ENCODE assay signal across 21 cellular contexts in genomic region chr12:13028825-13029570, GRCh38.
"Had no signal": no experiment of that assay in that cellular context is flagged by ENCODE, and none has a peak within 500 bp of the region (broad histone marks: within the 10 kb centered on the region; RNA-seq: fewer than 3 reads in every experiment).

No MANE protein-coding gene starts in this region.

- DNase-seq: activated CD4-positive, alpha-beta T cell treated with anti-CD3 and anti-CD28 coated beads for 1 hour; activated CD4-positive, alpha-beta T cell treated with anti-CD3 and anti-CD28 coated beads, Interleukin-2, amount 50 U/mL, for 1 hour; activated CD8-positive, alpha-beta T cell treated with anti-CD3 and anti-CD28 coated beads, Interleukin-2, amount 10 ng/mL, durations not matched to agents 7 days and 5 days; activated gamma-delta T cell treated with Interleukin-2 at 50 U/mL for 16 hours; anterior cingulate cortex; body of pancreas; cortex of kidney; foreskin fibroblast; left cardiac atrium; mesenchymal stem cell; mucosa of descending colon; naive B cell; sigmoid colon; stimulated activated CD4-positive, alpha-beta T cell treated with anti-CD3 and anti-CD28 coated beads, Interleukin-2, amount 100 ng/mL, for 48 hours; stimulated activated CD8-positive, alpha-beta memory T cell treated with anti-CD3 and anti-CD28 coated beads, Interleukin-4, amount 100 ng/mL, for 48 hours; stimulated activated naive CD4-positive, alpha-beta T cell; upper lobe of left lung had no signal

- H3K27ac ChIP-seq: body of pancreas, cardiac muscle cell, sigmoid colon, thoracic aorta, upper lobe of left lung, VCaP had no signal

- H3K36me3 ChIP-seq: cardiac muscle cell, sigmoid colon, thoracic aorta, upper lobe of left lung had no signal

- H3K27me3 ChIP-seq: body of pancreas, cardiac muscle cell, sigmoid colon, upper lobe of left lung had no signal

- H3K4me1 Mint-ChIP-seq: activated naive CD4-positive, alpha-beta T cell treated with anti-CD3 and anti-CD28 coated beads, Interleukin-2, amount 50 U/mL, for 24 hours had no signal

- H3K9me3 Mint-ChIP-seq: activated naive CD4-positive, alpha-beta T cell treated with anti-CD3 and anti-CD28 coated beads, Interleukin-2, amount 50 U/mL, for 24 hours; naive B cell had no signal

- H3K27ac Mint-ChIP-seq: activated CD8-positive, alpha-beta T cell treated with anti-CD3 and anti-CD28 coated beads, Interleukin-2, amount 10 ng/mL, durations not matched to agents 7 days and 5 days; activated naive CD4-positive, alpha-beta T cell treated with anti-CD3 and anti-CD28 coated beads, Interleukin-2, amount 50 U/mL, for 24 hours had no signal

- H3K4me3 Mint-ChIP-seq: activated CD8-positive, alpha-beta T cell treated with anti-CD3 and anti-CD28 coated beads, Interleukin-2, amount 10 ng/mL, durations not matched to agents 7 days and 5 days; activated naive CD4-positive, alpha-beta T cell treated with anti-CD3 and anti-CD28 coated beads, Interleukin-2, amount 50 U/mL, for 24 hours had no signal

- H3K9me3 ChIP-seq: body of pancreas, mucosa of descending colon, sigmoid colon, thoracic aorta, upper lobe of left lung had no signal

- ATAC-seq: activated CD8-positive, alpha-beta T cell treated with anti-CD3 and anti-CD28 coated beads, Interleukin-2, amount 10 ng/mL, durations not matched to agents 7 days and 5 days; body of pancreas; left cardiac atrium; mucosa of descending colon had no signal

- H3K4me3 ChIP-seq: body of pancreas, cardiac muscle cell, mucosa of descending colon, sigmoid colon, thoracic aorta, upper lobe of left lung had no signal

- H3K36me3 Mint-ChIP-seq: activated naive CD4-positive, alpha-beta T cell treated with anti-CD3 and anti-CD28 coated beads, Interleukin-2, amount 50 U/mL, for 24 hours; naive B cell had no signal

- H3K4me1 ChIP-seq: body of pancreas had no signal
